In the genomic region with DNA sequence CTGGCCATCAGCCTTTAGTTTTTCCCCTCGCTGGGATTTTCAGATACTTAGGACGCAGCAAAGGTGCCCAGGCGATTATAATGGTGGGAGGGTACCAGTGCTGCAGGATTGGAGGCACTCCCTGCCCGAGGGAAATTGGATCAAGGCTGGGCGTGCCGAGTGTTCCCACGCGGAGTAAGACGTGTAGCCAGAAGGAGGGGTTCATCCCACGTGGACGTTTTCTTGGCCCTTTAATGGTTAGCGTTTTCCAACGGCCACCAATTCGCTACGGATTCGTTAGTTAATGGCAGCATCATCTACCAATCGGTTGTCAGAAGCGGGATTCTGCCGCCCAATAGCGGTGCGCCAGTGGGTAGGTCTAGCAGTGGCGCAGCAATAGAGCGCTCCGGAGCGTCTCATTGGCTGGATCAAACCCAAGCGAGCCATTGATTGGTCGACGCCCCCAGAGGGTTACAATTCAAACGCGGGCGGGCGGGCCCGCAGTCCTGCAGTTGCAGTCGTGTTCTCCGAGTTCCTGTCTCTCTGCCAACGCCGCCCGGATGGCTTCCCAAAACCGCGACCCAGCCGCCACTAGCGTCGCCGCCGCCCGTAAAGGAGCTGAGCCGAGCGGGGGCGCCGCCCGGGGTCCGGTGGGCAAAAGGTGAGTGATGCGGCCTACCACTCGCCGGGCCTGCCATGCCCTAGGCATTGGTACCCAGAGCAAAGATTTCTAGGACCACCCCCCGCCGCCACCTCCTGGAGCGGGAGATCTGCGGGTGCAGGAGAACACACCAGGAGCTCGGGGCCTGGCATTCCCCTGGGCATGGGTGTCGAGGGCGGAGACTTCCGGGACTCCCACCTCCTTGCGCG, we compare ENCODE assay signal across 8 cellular contexts. TPM values are rescaled to one million over a fixed set of nuclear protein-coding genes. Genes with fewer than 3 reads are reported as not detected.
DNase-seq lines count a peak whose midpoint lies in the region; ATAC-seq and TF ChIP-seq lines count a peak whose summit lies in the region.

TSS of gene UBE2C (plus strand) at position 488 of the 849 bp plus-strand sequence. CDS start at position 540, 52 bp downstream.

- H3K27ac ChIP-seq in CD8-positive, alpha-beta T cell (ENCODE audit: low read depth, low read length), result no peak within 1 kb of the TSS
- no peak within 1 kb of the TSS for H3K27ac ChIP-seq in effector memory CD4-positive, alpha-beta T cell (ENCODE audit: insufficient read depth, low read length, poor library complexity, severe bottlenecking)

- peak within 1 kb of the TSS; percentile 80 for H3K4me3 Mint-ChIP-seq in CD8-positive, alpha-beta T cell

- H3K27me3 Mint-ChIP-seq in CD8-positive, alpha-beta T cell (ENCODE audit: low read depth), result no peaks in the 10 kb centered on the region

- peak; percentile 99 for ATAC-seq in CD8-positive, alpha-beta T cell
- ATAC-seq in GM19467 (IDR thresholded peaks at IDR 0.05; ENCODE audit: unreplicated experiment), result peak; percentile 96

- peaks cover 17% of the 10 kb centered on the region for H3K36me3 ChIP-seq in CD8-positive, alpha-beta T cell (ENCODE audit: insufficient read depth, low read length)
- peaks cover 27% of the 10 kb centered on the region for H3K36me3 ChIP-seq in effector memory CD4-positive, alpha-beta T cell (ENCODE audit: control insufficient read depth, insufficient read depth, low read length)

- TF ChIP-seq CTCF in CD8-positive, alpha-beta T cell (IDR thresholded peaks at IDR 0.05), result no peak

- peak; percentile 87 to 96 (median 90) for DNase-seq in CD8-positive, alpha-beta T cell
- peak; percentile 99 for DNase-seq in HS-27A (ENCODE audit: low read depth)
- peak; percentile 78 for DNase-seq in NK-92 (lab: John Stamatoyannopoulos, UW; ENCODE audit: unreplicated experiment)
- peak; percentile 93 for DNase-seq in activated CD8-positive, alpha-beta memory T cell treated with anti-CD3 and anti-CD28 coated beads for 24 hours
- peak; percentile 88 to 93 (median 93) for DNase-seq in effector memory CD4-positive, alpha-beta T cell
- peak; percentile 100 for DNase-seq in medulla oblongata (ENCODE audit: extremely low spot score)
- peak; percentile 89 to 95 (median 89) for DNase-seq in stimulated activated CD4-positive, alpha-beta T cell treated with anti-CD3 and anti-CD28 coated beads, TNF-alpha, amount 100 ng/mL, for 48 hours (ENCODE audit: low read depth in 3 of 3)

- POLR2A ChIA-PET in CD8-positive, alpha-beta T cell (lab: Charles Lee), result interaction anchor here (1.4 to 2.1 kb wide), 2 partner anchors 10 to 122 kb away, joined by 3 to 8 read pairs; partner anchors contain the start of gene PCIF1

- H3K36me3 Mint-ChIP-seq in CD8-positive, alpha-beta T cell, result peaks cover 37% of the 10 kb centered on the region

- H3K9me3 Mint-ChIP-seq in CD8-positive, alpha-beta T cell, result no peaks in the 10 kb centered on the region

- H3K9me3 ChIP-seq in CD8-positive, alpha-beta T cell (ENCODE audit: low read length), result no peaks in the 10 kb centered on the region
- no peaks in the 10 kb centered on the region for H3K9me3 ChIP-seq in effector memory CD4-positive, alpha-beta T cell (ENCODE audit: control insufficient read depth, low read length)

- peak within 1 kb of the TSS; percentile 62 for H3K4me3 ChIP-seq in CD8-positive, alpha-beta T cell (ENCODE audit: low read depth, low read length)
- peak within 1 kb of the TSS; percentile 76 for H3K4me3 ChIP-seq in effector memory CD4-positive, alpha-beta T cell (ENCODE audit: insufficient read depth, low read depth, low read length, poor library complexity, severe bottlenecking)

- CTCF ChIA-PET in CD8-positive, alpha-beta T cell (lab: Charles Lee), result interaction anchor here (2.2 kb wide), 1 partner anchor 78 kb away, joined by 7 read pairs; no protein-coding TSS in a partner anchor

- peak within 1 kb of the TSS; percentile 77 for H3K27ac Mint-ChIP-seq in CD8-positive, alpha-beta T cell

- intact Hi-C loops in CD8-positive, alpha-beta T cell (cut with DNase I, micrococcal nuclease), result loop anchor here (1.0 to 5.0 kb wide), 8 partner anchors 20 to 275 kb away; partner anchors contain the start of genes ACOT8 (in 2 of the 2), CTSA (in 2 of the 2), NCOA5 (in 2 of the 2) and NEURL2 (in 2 of the 2)

- H3K4me1 ChIP-seq in CD8-positive, alpha-beta T cell (ENCODE audit: insufficient read depth, low read length), result peaks cover 10% of the 10 kb centered on the region
- H3K4me1 ChIP-seq in effector memory CD4-positive, alpha-beta T cell (ENCODE audit: control insufficient read depth, insufficient read depth, low read length, poor library complexity, severe bottlenecking), result peaks cover 7% of the 10 kb centered on the region

- H3K27me3 ChIP-seq in CD8-positive, alpha-beta T cell (ENCODE audit: insufficient read depth, low read length), result no peaks in the 10 kb centered on the region
- no peaks in the 10 kb centered on the region for H3K27me3 ChIP-seq in effector memory CD4-positive, alpha-beta T cell (replicated peaks; ENCODE audit: control insufficient read depth, insufficient read depth, low read length, poor library complexity, severe bottlenecking)

- H3K4me1 Mint-ChIP-seq in CD8-positive, alpha-beta T cell (ENCODE audit: low read depth), result peaks cover 10% of the 10 kb centered on the region

RNA-seq across cellular contexts. Expression of gene UBE2C, which starts in this region (rescaled TPM):
- under 1 TPM in 1 of 2 experiments, not detected in 1; 0.60 TPM for total RNA-seq in CD8-positive, alpha-beta T cell

Comparison
In these comparisons a context has a peak if more than half of its experiments do, and no peak if none do; other contexts are left out.
1. Peak in DNase-seq, ATAC-seq and H3K4me3 ChIP-seq in CD8-positive, alpha-beta T cell; RNA of the gene not detected or under 1 TPM.